In the genomic region with DNA sequence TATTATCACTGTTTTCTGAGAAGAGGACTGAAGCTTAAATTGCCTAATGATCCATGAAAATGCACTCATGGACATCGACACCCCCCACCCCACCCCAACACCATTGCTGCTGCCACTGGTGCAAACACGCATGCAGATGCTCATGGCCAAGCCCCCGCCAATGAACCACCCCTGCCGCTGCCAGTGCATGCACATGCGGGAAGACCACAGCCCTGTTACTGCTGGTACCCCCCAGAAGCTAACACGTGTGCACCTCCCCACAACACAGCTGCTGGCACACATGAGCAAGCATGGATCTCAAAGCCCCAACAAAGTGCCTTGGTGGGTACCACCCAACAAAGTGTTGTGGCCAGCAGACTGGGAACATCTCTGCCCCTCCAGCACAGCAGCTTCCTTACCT, we compare ENCODE assay signal across 23 cellular contexts.
"Had no signal": no experiment of that assay in that cellular context is flagged by ENCODE, and none has a peak within 500 bp of the region (broad histone marks: within the 10 kb centered on the region; RNA-seq: fewer than 3 reads in every experiment).

No MANE protein-coding gene starts in this region.

- DNase-seq: colonic mucosa; cortex of kidney; dermis blood vessel endothelial cell; dorsolateral prefrontal cortex; effector CD4-positive, alpha-beta T cell; effector CD8-positive, alpha-beta T cell; effector memory CD4-positive, alpha-beta T cell; effector memory CD8-positive, alpha-beta T cell; endodermal cell; erythroblast; esophagus squamous epithelium; foreskin fibroblast; foreskin keratinocyte; foreskin melanocyte; gastrocnemius medialis; glutamatergic neuron; head of caudate nucleus; heart left ventricle; heart right ventricle had no signal

- H3K27ac ChIP-seq: colonic mucosa, coronary artery, dorsolateral prefrontal cortex, epithelial cell of prostate, esophagus muscularis mucosa, esophagus squamous epithelium, foreskin keratinocyte, gastrocnemius medialis, gastroesophageal sphincter, heart left ventricle, heart right ventricle had no signal

- H3K36me3 ChIP-seq: colonic mucosa, esophagus muscularis mucosa, esophagus squamous epithelium, gastrocnemius medialis, gastroesophageal sphincter, heart left ventricle, heart right ventricle had no signal

- H3K27me3 ChIP-seq: colonic mucosa, dorsolateral prefrontal cortex, esophagus muscularis mucosa, esophagus squamous epithelium, foreskin keratinocyte, gastrocnemius medialis, gastroesophageal sphincter, heart left ventricle, heart right ventricle had no signal

- H3K4me3 ChIP-seq: colonic mucosa, coronary artery, dorsolateral prefrontal cortex, esophagus muscularis mucosa, esophagus squamous epithelium, gastrocnemius medialis, gastroesophageal sphincter, heart left ventricle, heart right ventricle had no signal

- H3K9me3 ChIP-seq: colonic mucosa, esophagus muscularis mucosa, esophagus squamous epithelium, gastrocnemius medialis, gastroesophageal sphincter had no signal

- H3K4me1 ChIP-seq: colonic mucosa, esophagus muscularis mucosa, esophagus squamous epithelium, foreskin keratinocyte, gastrocnemius medialis, gastroesophageal sphincter, heart left ventricle, heart right ventricle had no signal
